ENCODE assay signal across 24 cellular contexts in the genomic region with DNA sequence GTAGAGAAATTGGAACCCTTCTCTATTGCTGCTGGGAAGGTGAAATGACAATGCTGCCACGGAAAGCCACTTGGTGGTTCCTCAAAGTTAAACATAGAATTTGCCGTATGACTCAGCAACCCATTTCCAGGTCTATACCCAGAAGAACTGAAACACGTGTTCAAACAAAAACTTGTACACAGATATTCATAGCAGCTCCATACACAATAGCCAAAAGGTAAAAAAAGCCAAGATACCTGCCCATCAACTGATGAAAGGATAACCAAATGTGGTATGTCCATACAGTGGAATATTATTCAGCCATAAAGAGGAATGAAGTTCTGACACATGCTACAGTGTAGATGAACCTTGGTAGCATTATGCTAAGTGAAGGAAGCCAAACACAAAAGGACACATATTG. TPM values are rescaled to one million over a fixed set of nuclear protein-coding genes. Genes with fewer than 3 reads are reported as not detected.
"Had no signal": no experiment of that assay in that cellular context is flagged by ENCODE, and none has a peak within 500 bp of the region (broad histone marks: within the 10 kb centered on the region; RNA-seq: fewer than 3 reads in every experiment).

No MANE protein-coding gene starts in this region.

- DNase-seq: activated CD4-positive, alpha-beta T cell treated with anti-CD3 and anti-CD28 coated beads, Interleukin-2, amount 10 ng/mL, durations not matched to agents 24 days and 14 days; activated CD4-positive, CD25-positive, alpha-beta regulatory T cell; activated CD8-positive, alpha-beta memory T cell treated with anti-CD3 and anti-CD28 coated beads, Interleukin-2, amount 50 U/mL, for 4 hours; activated naive CD4-positive, alpha-beta T cell treated with anti-CD3 and anti-CD28 coated beads, Interleukin-2, amount 10 ng/mL, durations not matched to agents 7 days and 5 days; activated T-cell treated with anti-CD3 and anti-CD28 coated beads, Interleukin-2, amount 50 U/mL, for 4 hours; anterior cingulate cortex; heart right ventricle; islet precursor cell; left cardiac atrium; ovary; stimulated activated CD4-positive, alpha-beta T cell treated with anti-CD3 and anti-CD28 coated beads, Interleukin-4, amount 100 ng/mL, for 4 hours; stimulated activated naive CD8-positive, alpha-beta T cell treated with anti-CD3 and anti-CD28 coated beads, Interleukin-15, amount 100 ng/mL, for 72 hours; T-helper 17 cell; tibial artery had no signal

- H3K36me3 ChIP-seq: ovary had no signal

- H3K4me1 Mint-ChIP-seq: activated CD4-positive, alpha-beta T cell treated with anti-CD3 and anti-CD28 coated beads, Interleukin-2, amount 10 ng/mL, durations not matched to agents 24 days and 14 days; activated naive CD4-positive, alpha-beta T cell treated with anti-CD3 and anti-CD28 coated beads, Interleukin-2, amount 10 ng/mL, durations not matched to agents 7 days and 5 days; stimulated activated naive CD8-positive, alpha-beta T cell treated with anti-CD3 and anti-CD28 coated beads, Interleukin-15, amount 100 ng/mL, for 72 hours; T-helper 17 cell had no signal

- ATAC-seq: activated T-cell treated with anti-CD3 and anti-CD28 coated beads, Interleukin-2, amount 50 U/mL, for 4 hours; heart right ventricle; left cardiac atrium; psoas muscle; stimulated activated naive CD8-positive, alpha-beta T cell treated with anti-CD3 and anti-CD28 coated beads, Interleukin-15, amount 100 ng/mL, for 72 hours; T-helper 17 cell had no signal

- H3K27ac Mint-ChIP-seq: activated CD4-positive, alpha-beta T cell treated with anti-CD3 and anti-CD28 coated beads, Interleukin-2, amount 10 ng/mL, durations not matched to agents 24 days and 14 days; activated naive CD4-positive, alpha-beta T cell treated with anti-CD3 and anti-CD28 coated beads, Interleukin-2, amount 10 ng/mL, durations not matched to agents 7 days and 5 days; brain; natural killer cell treated with Interleukin-12 subunit alpha and Interleukin-12 subunit beta and Interleukin-15 and Interleukin-18, amount 100 ng/mL, for 72 hours; stimulated activated naive CD8-positive, alpha-beta T cell treated with anti-CD3 and anti-CD28 coated beads, Interleukin-15, amount 100 ng/mL, for 72 hours; T-helper 17 cell had no signal

- H3K4me3 Mint-ChIP-seq: activated CD4-positive, alpha-beta T cell treated with anti-CD3 and anti-CD28 coated beads, Interleukin-2, amount 10 ng/mL, durations not matched to agents 24 days and 14 days; activated naive CD4-positive, alpha-beta T cell treated with anti-CD3 and anti-CD28 coated beads, Interleukin-2, amount 10 ng/mL, durations not matched to agents 7 days and 5 days; activated T-cell treated with anti-CD3 and anti-CD28 coated beads, Interleukin-2, amount 50 U/mL, for 4 hours; brain; natural killer cell treated with Interleukin-12 subunit alpha and Interleukin-12 subunit beta and Interleukin-15 and Interleukin-18, amount 100 ng/mL, for 72 hours; stimulated activated naive CD8-positive, alpha-beta T cell treated with anti-CD3 and anti-CD28 coated beads, Interleukin-15, amount 100 ng/mL, for 72 hours; T-helper 17 cell had no signal

- H3K27ac ChIP-seq: epithelial cell of prostate, heart right ventricle, ovary, psoas muscle, right atrium auricular region, tibial artery had no signal

- H3K4me3 ChIP-seq: heart right ventricle, ovary, psoas muscle, right atrium auricular region, tibial artery had no signal

- H3K4me1 ChIP-seq: psoas muscle, right atrium auricular region, tibial artery had no signal

- H3K27me3 Mint-ChIP-seq: activated CD4-positive, alpha-beta T cell treated with anti-CD3 and anti-CD28 coated beads, Interleukin-2, amount 10 ng/mL, durations not matched to agents 24 days and 14 days; activated naive CD4-positive, alpha-beta T cell treated with anti-CD3 and anti-CD28 coated beads, Interleukin-2, amount 10 ng/mL, durations not matched to agents 7 days and 5 days; brain; natural killer cell treated with Interleukin-12 subunit alpha and Interleukin-12 subunit beta and Interleukin-15 and Interleukin-18, amount 100 ng/mL, for 72 hours; stimulated activated naive CD8-positive, alpha-beta T cell treated with anti-CD3 and anti-CD28 coated beads, Interleukin-15, amount 100 ng/mL, for 72 hours; T-helper 17 cell had no signal

- H3K9me3 ChIP-seq: ovary, psoas muscle had no signal

RNA-seq across cellular contexts. Expression of gene NKX1-2, which starts 50.9 kb away (rescaled TPM):
- total RNA-seq: activated CD4-positive, alpha-beta T cell treated with anti-CD3 and anti-CD28 coated beads, Interleukin-2, amount 10 ng/mL, durations not matched to agents 24 days and 14 days; activated T-cell treated with anti-CD3 and anti-CD28 coated beads, Interleukin-2, amount 50 U/mL, for 4 hours; cardiac septum; chondrocyte; fibroblast of villous mesenchyme; heart right ventricle; left cardiac atrium; liver; natural killer cell treated with Interleukin-12 subunit alpha and Interleukin-12 subunit beta and Interleukin-15 and Interleukin-18, amount 100 ng/mL, for 72 hours; psoas muscle; right atrium auricular region; T-helper 17 cell; ureter had no signal
